35 cellular contexts compared by ENCODE assay signal in genomic region chr16:22688930-22689329, GRCh38.
"Had no signal": no experiment of that assay in that cellular context is flagged by ENCODE, and none has a peak within 500 bp of the region (broad histone marks: within the 10 kb centered on the region; RNA-seq: fewer than 3 reads in every experiment).

No MANE protein-coding gene starts in this region.

- H3K36me3 ChIP-seq: MG63 had no signal

- H3K27me3 ChIP-seq: MG63 had no signal

- DNase-seq: Kasumi-1, MG63, MM.1S, MV-4-11, NCI-H1048, NCI-H1092, NCI-H1092 treated with DMSO at 0.1 percent for 48 hours, NCI-H1105, NCI-H1105 treated with DMSO at 0.1 percent for 48 hours, NCI-H1417, NCI-H1417 treated with DMSO at 0.1 percent for 48 hours, NCI-H1436, NCI-H1436 treated with DMSO at 0.1 percent for 48 hours, NCI-H146, NCI-H1694, NCI-H1694 treated with DMSO at 0.1 percent for 48 hours, NCI-H187, NCI-H187 treated with DMSO at 0.1 percent for 48 hours, NCI-H1930, NCI-H2029, NCI-H2029 treated with DMSO at 0.1 percent for 48 hours, NCI-H2081, NCI-H2081 treated with DMSO at 0.1 percent for 48 hours, NCI-H2107, NCI-H2171, NCI-H2171 treated with DMSO at 0.1 percent for 48 hours, NCI-H2227 treated with DMSO at 0.1 percent for 48 hours, NCI-H226, NCI-H345, NCI-H446, NCI-H446 treated with DMSO at 0.1 percent for 48 hours, NCI-H510A, NCI-H510A treated with DMSO at 0.1 percent for 48 hours, NCI-H524, NCI-H524 treated with DMSO at 0.1 percent for 48 hours had no signal

- H3K4me3 ChIP-seq: MG63 had no signal
